Comparison of ENCODE assay signal across 13 cellular contexts in the genomic region with DNA sequence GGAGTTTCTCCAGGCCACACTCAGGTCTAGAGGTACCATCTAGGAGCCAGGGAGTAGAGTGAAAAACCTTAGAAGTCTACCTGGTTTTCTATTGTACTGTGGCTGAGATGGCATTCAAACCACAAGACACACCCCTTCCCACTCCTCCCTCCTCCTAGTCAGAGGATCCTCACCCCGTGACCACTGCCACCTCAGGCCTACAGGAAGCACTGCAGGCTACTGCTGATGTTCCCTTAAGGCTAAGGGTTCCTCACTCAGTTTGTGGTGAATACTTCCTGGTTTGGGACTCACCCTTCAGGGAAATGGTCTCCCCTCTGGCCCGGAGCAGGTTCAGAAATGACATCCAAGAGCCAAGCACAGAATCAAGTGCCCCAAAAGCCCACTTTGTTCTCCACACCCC.
DNase-seq lines count a peak whose midpoint lies in the region; ATAC-seq and TF ChIP-seq lines count a peak whose summit lies in the region.
"Had no signal": no experiment of that assay in that cellular context is flagged by ENCODE, and none has a peak within 500 bp of the region (broad histone marks: within the 10 kb centered on the region; RNA-seq: fewer than 3 reads in every experiment).

No MANE protein-coding gene starts in this region.

- no peaks in the 10 kb centered on the region for H3K36me3 ChIP-seq in BE2C
- H3K36me3 ChIP-seq in H7 (replicated peaks; ENCODE audit: control insufficient read depth, insufficient read depth, low read length), result no peaks in the 10 kb centered on the region
- no peaks in the 10 kb centered on the region for H3K36me3 ChIP-seq in endodermal cell (ENCODE audit: control insufficient read depth, insufficient read depth, low read length)
- H3K36me3 ChIP-seq: cardiac muscle cell had no signal

- 33 to 84% methylated on average over 1 to 2 of the region's 2 CpGs for WGBS in endodermal cell (ENCODE audit: insufficient coverage in 1 of 2, insufficient read length in 1 of 2), 2 experiments

- DNase-seq in BE2C, result peak; percentile 22
- DNase-seq in H7, result peak; percentile 12
- DNase-seq in NCI-H69 (lab: John Stamatoyannopoulos, UW), result peak; percentile 32
- peak; percentile 84 for DNase-seq in endodermal cell
- no peak for DNase-seq in stimulated activated CD4-positive, alpha-beta T cell treated with anti-CD3 and anti-CD28 coated beads, Interleukin-12 subunit alpha, Interleukin-12 subunit beta, amount 100 ng/mL, for 4 hours
- DNase-seq in activated CD4-positive, alpha-beta T cell treated with anti-CD3 and anti-CD28 coated beads, Interleukin-2, amount 50 U/mL, for 4 hours, result no peak
- no peak for DNase-seq in GM13977 (ENCODE audit: low spot score)
- DNase-seq: activated T-cell treated with anti-CD3 and anti-CD28 coated beads, Interleukin-2, amount 50 U/mL, for 1 hour; stimulated activated naive CD4-positive, alpha-beta T cell treated with Interleukin-2 at 50 U/mL for 16 hours had no signal

- peaks cover 18% of the 10 kb centered on the region for H3K4me1 ChIP-seq in BE2C
- peaks cover 4% of the 10 kb centered on the region for H3K4me1 ChIP-seq in endodermal cell (ENCODE audit: control insufficient read depth, insufficient read depth, low read length)

- H3K36me3 Mint-ChIP-seq in endodermal cell (ENCODE audit: low read depth), result no peaks in the 10 kb centered on the region

- in situ Hi-C loops in GM13977 (cut with MboI; ENCODE audit: low pct_unique_long_range_greater_than_20kb, low sequenced_read_pairs, unreplicated experiment), result no loop called here

- ATAC-seq in HG03354 (IDR thresholded peaks at IDR 0.05; ENCODE audit: poor library complexity, severe bottlenecking, unreplicated experiment), result no peak
- ATAC-seq: left lobe of liver had no signal

- H3K9me3 ChIP-seq in BE2C (no peaks in the 10 kb centered on the region), endodermal cell (ENCODE audit: control insufficient read depth, low read length) (peaks cover 3% of the 10 kb centered on the region)

- no peak overlapping the region for H3K4me3 ChIP-seq in BE2C (ENCODE audit: low read depth, low read length)
- H3K4me3 ChIP-seq in H7 (ENCODE audit: insufficient read depth, low read depth, low read length), result no peak overlapping the region
- H3K4me3 ChIP-seq in endodermal cell (ENCODE audit: low read length), result no peak overlapping the region
- H3K4me3 ChIP-seq: cardiac muscle cell had no signal

- H3K27me3 ChIP-seq in BE2C (no peaks in the 10 kb centered on the region), H7 (ENCODE audit: control insufficient read depth, insufficient read depth, low read length) (no peaks in the 10 kb centered on the region), endodermal cell (ENCODE audit: control insufficient read depth, insufficient read depth, low read length, poor library complexity, severe bottlenecking) (no peaks in the 10 kb centered on the region)
- H3K27me3 ChIP-seq: cardiac muscle cell had no signal

- no peak overlapping the region for H3K4me3 Mint-ChIP-seq in endodermal cell
- H3K4me3 Mint-ChIP-seq: B cell had no signal

- H3K9me3 Mint-ChIP-seq in endodermal cell, result peaks cover 1% of the 10 kb centered on the region

- peaks cover 7% of the 10 kb centered on the region for H3K4me1 Mint-ChIP-seq in endodermal cell
- H3K4me1 Mint-ChIP-seq: B cell had no signal

- peak overlapping the region; percentile 21 for H3K27ac Mint-ChIP-seq in endodermal cell
- H3K27ac Mint-ChIP-seq: B cell had no signal

- TF ChIP-seq CTCF in BE2C (IDR thresholded peaks at IDR 0.05; ENCODE audit: low read depth, low read length) (peak; percentile 42; the same call in 1 of the 2 replicates), endodermal cell (conservative IDR thresholded peaks at IDR 0.05) (peak; percentile 67), GM13977 (IDR thresholded peaks at IDR 0.05; ENCODE audit: extremely low read depth, insufficient read depth, missing control alignments) (no peak)

- H3K27me3 Mint-ChIP-seq in endodermal cell (ENCODE audit: insufficient read depth), result no peaks in the 10 kb centered on the region
- H3K27me3 Mint-ChIP-seq: B cell had no signal

- H3K9ac ChIP-seq in endodermal cell (ENCODE audit: extremely low read depth, low read length, poor library complexity, severe bottlenecking), result no peak overlapping the region

- no peak overlapping the region for H3K27ac ChIP-seq in endodermal cell (ENCODE audit: low read depth, low read length)
- H3K27ac ChIP-seq: cardiac muscle cell had no signal

Comparison
In these comparisons a context has a peak if more than half of its experiments do, and no peak if none do; other contexts are left out.
1. DNase-seq: peak in BE2C (single experiment), H7 (single experiment), NCI-H69 (single experiment) and endodermal cell (single experiment); none in stimulated activated CD4-positive, alpha-beta T cell treated with anti-CD3 and anti-CD28 coated beads, Interleukin-12 subunit alpha, Interleukin-12 subunit beta, amount 100 ng/mL, for 4 hours (single experiment), activated CD4-positive, alpha-beta T cell treated with anti-CD3 and anti-CD28 coated beads, Interleukin-2, amount 50 U/mL, for 4 hours (0 of 2) and GM13977 (single experiment).